Comparison of ENCODE assay signal across 2 cellular contexts in genomic region chr6:131744432-131744831, GRCh38.
TF ChIP-seq lines count a peak whose summit lies in the region.

No MANE protein-coding gene starts in this region.

TF ChIP-seq in HEK293, 187 proteins besides CTCF, POLR2A, EP300 and RAD21 (continued from another document):
- no peak for TF ChIP-seq ZNF423 (tag by site-specific recombination; IDR thresholded peaks at IDR 0.05)
- no peak for TF ChIP-seq ZNF112 (tag by site-specific recombination; IDR thresholded peaks at IDR 0.05)
- TF ChIP-seq OSR2 (tag by site-specific recombination; IDR thresholded peaks at IDR 0.05), result peak; percentile 40; the same call in 1 of the 2 replicates
TF ChIP-seq in HEK293: peak in this region for 3.

TF ChIP-seq in H1, 55 proteins besides CTCF, POLR2A, EP300 and RAD21 (continued from another document):
- TF ChIP-seq, protein P1, sequence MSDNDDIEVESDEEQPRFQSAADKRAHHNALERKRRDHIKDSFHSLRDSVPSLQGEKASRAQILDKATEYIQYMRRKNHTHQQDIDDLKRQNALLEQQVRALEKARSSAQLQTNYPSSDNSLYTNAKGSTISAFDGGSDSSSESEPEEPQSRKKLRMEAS (IDR thresholded peaks at IDR 0.05), result no peak
- no peak for TF ChIP-seq PHF8 (conservative IDR thresholded peaks at IDR 0.05; ENCODE audit: low read depth, low read length)
- no peak for TF ChIP-seq SIN3A (conservative IDR thresholded peaks at IDR 0.05 in 1 of 2, IDR thresholded peaks at IDR 0.05 in 1 of 2; ENCODE audit: low read depth in 1 of 2, low read length in 2 of 2)
- TF ChIP-seq POU5F1 (IDR thresholded peaks at IDR 0.05; ENCODE audit: low read depth, low read length), result no peak
